ENCODE assay signal across 8 cellular contexts in the genomic region with DNA sequence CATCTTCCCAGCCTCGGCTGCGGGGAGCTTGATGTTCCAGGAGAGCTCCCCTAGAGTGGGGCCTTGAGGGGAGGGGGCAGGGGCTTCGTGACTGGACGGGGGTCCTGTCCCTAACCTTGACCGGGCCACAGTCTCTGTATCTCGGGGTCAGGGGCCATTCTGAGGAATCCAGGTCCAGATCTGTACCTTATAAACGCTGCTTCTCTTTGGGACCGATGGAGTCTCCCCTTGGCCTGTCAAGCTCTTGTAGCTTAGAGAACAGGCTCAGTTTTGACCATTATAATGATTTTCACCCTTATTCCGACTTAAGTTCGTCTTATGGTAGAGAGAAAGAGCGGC. TPM values are rescaled to one million over a fixed set of nuclear protein-coding genes. Genes with fewer than 3 reads are reported as not detected.
DNase-seq lines count a peak whose midpoint lies in the region; ATAC-seq and TF ChIP-seq lines count a peak whose summit lies in the region.

No MANE protein-coding gene starts in this region.

- H3K4me1 ChIP-seq in effector memory CD4-positive, alpha-beta T cell (ENCODE audit: control insufficient read depth, insufficient read depth, low read length, poor library complexity, severe bottlenecking), result peaks cover 24% of the 10 kb centered on the region
- peaks cover 6 to 8% of the 10 kb centered on the region in 2 donors for H3K4me1 ChIP-seq in neuronal stem cell (ENCODE audit: control insufficient read depth in 2 of 2, insufficient read depth in 1 of 2, low read depth in 1 of 2, low read length in 2 of 2)

- no peak for TF ChIP-seq POLR2A in NB4 (IDR thresholded peaks at IDR 0.05; ENCODE audit: extremely low read depth, insufficient read length)

- H3K14ac ChIP-seq in neuronal stem cell (ENCODE audit: low read length), result no peak overlapping the region

- peak overlapping the region; percentile 71 for H3K4me2 ChIP-seq in neuronal stem cell (ENCODE audit: insufficient read depth, low read length, poor library complexity, severe bottlenecking)

- H2BK120ac ChIP-seq in neuronal stem cell (ENCODE audit: low read depth, low read length), result no peak overlapping the region

- H3K36me3 ChIP-seq in effector memory CD4-positive, alpha-beta T cell (ENCODE audit: control insufficient read depth, insufficient read depth, low read length), result no peaks in the 10 kb centered on the region
- H3K36me3 ChIP-seq in neuronal stem cell (replicated peaks in 1 of 2; ENCODE audit: control insufficient read depth in 2 of 2, insufficient read depth in 2 of 2, low read length in 2 of 2), result peaks cover 4 to 19% of the 10 kb centered on the region in 2 donors

- DNase-seq in NB4 (ENCODE audit: low read depth) (no peak), neuronal stem cell (ENCODE audit: low spot score) (no peak), SIG-M5 treated with dmso at 0.1 percent for 504 hours (lab: John Stamatoyannopoulos, UW; ENCODE audit: unreplicated experiment) (no peak), CD1c-positive myeloid dendritic cell (ENCODE audit: extremely low spot score) (no peak), NCI-H1092 (lab: John Stamatoyannopoulos, UW) (no peak)
- no peak for DNase-seq in effector memory CD4-positive, alpha-beta T cell

- no peak overlapping the region for H4K91ac ChIP-seq in neuronal stem cell (ENCODE audit: low read depth, low read length, poor library complexity)

- ATAC-seq in GM19372 (IDR thresholded peaks at IDR 0.05; ENCODE audit: low read depth, unreplicated experiment), result peak; percentile 0
- no peak for ATAC-seq in HG03457 (IDR thresholded peaks at IDR 0.05; ENCODE audit: unreplicated experiment)

- no peak overlapping the region for H2BK15ac ChIP-seq in neuronal stem cell (ENCODE audit: low read length)

- H3K27me3 ChIP-seq in effector memory CD4-positive, alpha-beta T cell (replicated peaks; ENCODE audit: control insufficient read depth, insufficient read depth, low read length, poor library complexity, severe bottlenecking), result no peaks in the 10 kb centered on the region
- no peaks in the 10 kb centered on the region for H3K27me3 ChIP-seq in neuronal stem cell (ENCODE audit: control insufficient read depth in 3 of 3, insufficient read depth in 3 of 3, low read depth in 1 of 3, low read length in 3 of 3)

- peak overlapping the region; percentile 41 for H3K18ac ChIP-seq in neuronal stem cell (ENCODE audit: low read length)

- H3K4ac ChIP-seq in neuronal stem cell (ENCODE audit: low read length), result no peak overlapping the region

- peak overlapping the region; percentile 97 for H3K9ac ChIP-seq in neuronal stem cell (ENCODE audit: low read depth, low read length, poor library complexity)

- peaks cover 3% of the 10 kb centered on the region for H3K79me1 ChIP-seq in neuronal stem cell (ENCODE audit: low read depth, low read length)

- peak overlapping the region; percentile 92 for H2BK5ac ChIP-seq in neuronal stem cell (ENCODE audit: low read length)

- peak overlapping the region; percentile 97 for H3K4me3 ChIP-seq in NB4 (ENCODE audit: low read depth, low read length)
- H3K4me3 ChIP-seq in effector memory CD4-positive, alpha-beta T cell (ENCODE audit: insufficient read depth, low read depth, low read length, poor library complexity, severe bottlenecking), result peak overlapping the region; percentile 92
- peak overlapping the region; percentile 82 to 88 for H3K4me3 ChIP-seq in neuronal stem cell (ENCODE audit: low read length in 2 of 2)

- H2AFZ ChIP-seq in neuronal stem cell (ENCODE audit: low read length), result peak overlapping the region; percentile 97

- H3K23ac ChIP-seq in neuronal stem cell (ENCODE audit: low read depth, low read length, poor library complexity), result peak overlapping the region; percentile 91

- peak overlapping the region; percentile 84 for H3K27ac ChIP-seq in effector memory CD4-positive, alpha-beta T cell (ENCODE audit: insufficient read depth, low read length, poor library complexity, severe bottlenecking)
- peak overlapping the region; percentile 16 for H3K27ac ChIP-seq in neuronal stem cell (replicated peaks; ENCODE audit: low read length)

- H3K9me3 ChIP-seq in effector memory CD4-positive, alpha-beta T cell (ENCODE audit: control insufficient read depth, low read length), result no peaks in the 10 kb centered on the region
- H3K9me3 ChIP-seq in neuronal stem cell (replicated peaks in 1 of 2; ENCODE audit: control insufficient read depth in 2 of 2, insufficient read depth in 1 of 2, low read depth in 1 of 2, low read length in 2 of 2), result no peaks in the 10 kb centered on the region

- H2AK5ac ChIP-seq in neuronal stem cell (ENCODE audit: low read depth, low read length), result no peak overlapping the region

- no CpG with 5 or more reads among the region's 11 CpGs for WGBS in neuronal stem cell (ENCODE audit: extremely low coverage in 2 of 2, insufficient read length in 2 of 2, insufficient replicate concordance in 1 of 2), 2 donors

- peak overlapping the region; percentile 82 for H4K8ac ChIP-seq in neuronal stem cell (ENCODE audit: low read depth, low read length)

- no peak overlapping the region for H2BK12ac ChIP-seq in neuronal stem cell (ENCODE audit: low read length)

- TF ChIP-seq CTCF in NB4 (IDR thresholded peaks at IDR 0.05; ENCODE audit: low read depth, low read length), result no peak

RNA-seq across cellular contexts. Expression of a gene that starts 0.8 kb away (rescaled TPM):
- polyA plus RNA-seq in neuronal stem cell (2013, experiment 1 of 2), result 10.5 TPM
- 10.3 TPM for polyA plus RNA-seq in neuronal stem cell (2013, experiment 2 of 2)

RNA-seq across cellular contexts. Expression of a gene that starts 5.2 kb away (rescaled TPM):
- polyA plus RNA-seq in neuronal stem cell (2013, experiment 1 of 2), result 7.7 TPM
- 7.6 TPM for polyA plus RNA-seq in neuronal stem cell (2013, experiment 2 of 2)

RNA-seq across cellular contexts. Expression of a gene that starts 32.6 kb away (rescaled TPM):
- polyA plus RNA-seq in neuronal stem cell (2013, experiment 1 of 2), result 9.5 TPM
- 10.7 TPM for polyA plus RNA-seq in neuronal stem cell (2013, experiment 2 of 2)

RNA-seq across cellular contexts. Expression of a gene that starts 39.3 kb away (rescaled TPM):
- polyA plus RNA-seq in neuronal stem cell (2013, experiment 1 of 2), result 640 TPM
- polyA plus RNA-seq in neuronal stem cell (2013, experiment 2 of 2), result 634 TPM

RNA-seq across cellular contexts. Expression of a gene that starts 46.6 kb away (rescaled TPM):
- polyA plus RNA-seq in neuronal stem cell (2013, experiment 1 of 2), result 8.0 TPM
- polyA plus RNA-seq in neuronal stem cell (2013, experiment 2 of 2), result 7.9 TPM
